Comparison of ENCODE assay signal across 1 cellular context in genomic region chr9:128946544-128946943, GRCh38.
TF ChIP-seq lines count a peak whose summit lies in the region.

No MANE protein-coding gene starts in this region.

TF ChIP-seq in liver, 16 proteins besides CTCF, POLR2A, EP300 and RAD21 (continued from another document):
- TF ChIP-seq ATF3 (IDR thresholded peaks at IDR 0.05): no peak
